In genomic region chr12:76422154-76422877, GRCh38 we compare ENCODE assay signal across 14 cellular contexts.
DNase-seq lines count a peak whose midpoint lies in the region; ATAC-seq and TF ChIP-seq lines count a peak whose summit lies in the region.
"Had no signal": no experiment of that assay in that cellular context is flagged by ENCODE, and none has a peak within 500 bp of the region (broad histone marks: within the 10 kb centered on the region; RNA-seq: fewer than 3 reads in every experiment).

No MANE protein-coding gene starts in this region.

- H2AFZ ChIP-seq in IMR-90 (replicated peaks; ENCODE audit: low read length, poor library complexity), result no peak overlapping the region

- H3K9me1 ChIP-seq in IMR-90 (ENCODE audit: insufficient read depth, low read length), result no peaks in the 10 kb centered on the region

- peak overlapping the region; percentile 27; the same call in 1 of the 2 replicates for H3K14ac ChIP-seq in IMR-90 (replicated peaks; ENCODE audit: low read depth, low read length)

- peak overlapping the region; percentile 81 for H2BK5ac ChIP-seq in IMR-90 (ENCODE audit: low read depth, low read length, poor library complexity, severe bottlenecking)

- H3K79me1 ChIP-seq in IMR-90 (ENCODE audit: low read depth in 1 of 2, low read length in 2 of 2), result peaks cover 7 to 33% of the 10 kb centered on the region in 2 experiments

- H3K4me3 Mint-ChIP-seq in CD14-positive monocyte, result no peak overlapping the region
- H3K4me3 Mint-ChIP-seq: activated naive CD4-positive, alpha-beta T cell treated with anti-CD3 and anti-CD28 coated beads, Interleukin-2, amount 50 U/mL, for 24 hours; natural killer cell treated with Interleukin-12 subunit alpha and Interleukin-12 subunit beta and Interleukin-15 and Interleukin-18, amount 100 ng/mL, for 72 hours had no signal

- no peak overlapping the region; the same call in 1 of the 2 replicates for H4K91ac ChIP-seq in IMR-90 (ENCODE audit: insufficient read depth, low read depth, low read length)

- no peaks in the 10 kb centered on the region for H3K27me3 Mint-ChIP-seq in CD14-positive monocyte (ENCODE audit: low read depth in 3 of 3)
- H3K27me3 Mint-ChIP-seq: activated naive CD4-positive, alpha-beta T cell treated with anti-CD3 and anti-CD28 coated beads, Interleukin-2, amount 50 U/mL, for 24 hours; natural killer cell treated with Interleukin-12 subunit alpha and Interleukin-12 subunit beta and Interleukin-15 and Interleukin-18, amount 100 ng/mL, for 72 hours had no signal

- 0 out of 2 replicates have a peak overlapping the region, but pooled peaks have one; percentile 21 for H2BK20ac ChIP-seq in IMR-90 (ENCODE audit: low read depth, low read length)

- peak overlapping the region; percentile 58; the same call in 1 of the 2 replicates for H3K56ac ChIP-seq in IMR-90 (ENCODE audit: extremely low read depth, insufficient read depth, low read length)

- peaks cover 8 to 17% of the 10 kb centered on the region in 2 donors for H3K36me3 Mint-ChIP-seq in CD14-positive monocyte

- dilution Hi-C loops in IMR-90 (cut with HindIII; ENCODE audit: low sequenced_read_pairs, unreplicated experiment), result no loop called here

- peaks cover 3 to 14% (median 10%) of the 10 kb centered on the region in 7 donors for H3K9me3 Mint-ChIP-seq in CD14-positive monocyte

- H3K36me3 ChIP-seq in IMR-90 (ENCODE audit: control insufficient read depth, insufficient read depth, low read length) (no peaks in the 10 kb centered on the region), mesodermal cell (ENCODE audit: control insufficient read depth, insufficient read depth, low read length) (peaks cover 5% of the 10 kb centered on the region)
- H3K36me3 ChIP-seq in effector memory CD4-positive, alpha-beta T cell (ENCODE audit: control insufficient read depth, insufficient read depth, low read length), result peaks cover 5% of the 10 kb centered on the region
- H3K36me3 ChIP-seq: Peyer's patch had no signal

- no peak for TF ChIP-seq RAD21 in IMR-90 (IDR thresholded peaks at IDR 0.05; ENCODE audit: low read length)

- H3K4me1 ChIP-seq in IMR-90 (ENCODE audit: control insufficient read depth, insufficient read depth, low read length) (no peaks in the 10 kb centered on the region; the same call in 1 of the 2 replicates), mesodermal cell (ENCODE audit: control insufficient read depth, insufficient read depth, low read length, poor library complexity, severe bottlenecking) (peaks cover 12% of the 10 kb centered on the region)
- H3K4me1 ChIP-seq in effector memory CD4-positive, alpha-beta T cell (ENCODE audit: control insufficient read depth, insufficient read depth, low read length, poor library complexity, severe bottlenecking), result no peaks in the 10 kb centered on the region
- H3K4me1 ChIP-seq: BLaER1, Peyer's patch had no signal

- H3K9me3 ChIP-seq in IMR-90 (ENCODE audit: control insufficient read depth, insufficient read depth, low read length) (peaks cover 5% of the 10 kb centered on the region; the same call in 1 of the 2 replicates), mesodermal cell (ENCODE audit: control insufficient read depth, low read length) (peaks cover 17% of the 10 kb centered on the region)
- no peaks in the 10 kb centered on the region for H3K9me3 ChIP-seq in effector memory CD4-positive, alpha-beta T cell (ENCODE audit: control insufficient read depth, low read length)

- peak overlapping the region; percentile 18; the same call in 1 of the 2 replicates for H2BK120ac ChIP-seq in IMR-90 (ENCODE audit: low read depth, low read length)

- in situ Hi-C loops in IMR-90 (cut with MboI; ENCODE audit: low sequenced_read_pairs), result no loop called here

- H3K4me3 ChIP-seq in AG04449 (ENCODE audit: low read depth, low read length) (peak overlapping the region; percentile 39), IMR-90 (ENCODE audit: insufficient read depth, low read depth, low read length) (peak overlapping the region; percentile 67), mesodermal cell (ENCODE audit: extremely low read depth, insufficient read depth, low read length, poor library complexity, severe bottlenecking) (no peak overlapping the region)
- H3K4me3 ChIP-seq in effector memory CD4-positive, alpha-beta T cell (ENCODE audit: insufficient read depth, low read depth, low read length, poor library complexity, severe bottlenecking), result no peak overlapping the region
- H3K4me3 ChIP-seq: BLaER1, Peyer's patch had no signal

- no peak for TF ChIP-seq CTCF in AG04449 (IDR thresholded peaks at IDR 0.05; ENCODE audit: insufficient read depth, low read length, missing control alignments)
- TF ChIP-seq CTCF in IMR-90 (conservative IDR thresholded peaks at IDR 0.05; ENCODE audit: low read depth, low read length), result no peak
- no peak for TF ChIP-seq CTCF in omental fat pad (IDR thresholded peaks at IDR 0.05)
- no peak for TF ChIP-seq CTCF in CD14-positive monocyte (IDR thresholded peaks at IDR 0.05)

- no peaks in the 10 kb centered on the region for H3K27me3 ChIP-seq in IMR-90 (ENCODE audit: control insufficient read depth, insufficient read depth, low read length)
- H3K27me3 ChIP-seq in effector memory CD4-positive, alpha-beta T cell (replicated peaks; ENCODE audit: control insufficient read depth, insufficient read depth, low read length, poor library complexity, severe bottlenecking), result no peaks in the 10 kb centered on the region
- H3K27me3 ChIP-seq: BLaER1, Peyer's patch had no signal

- no peaks in the 10 kb centered on the region; the same call in 1 of the 2 replicates for H4K20me1 ChIP-seq in IMR-90 (ENCODE audit: insufficient read depth, low read length)
- H4K20me1 ChIP-seq: BLaER1 had no signal

- H3K23ac ChIP-seq in IMR-90 (ENCODE audit: low read depth, low read length), result peak overlapping the region; percentile 59; the same call in 1 of the 2 replicates

- H3K4me2 ChIP-seq in IMR-90 (ENCODE audit: low read depth, low read length), result peak overlapping the region; percentile 99
- H3K4me2 ChIP-seq: BLaER1 had no signal

- peak overlapping the region; percentile 59 for H3K27ac ChIP-seq in IMR-90 (ENCODE audit: insufficient read depth, low read length)
- H3K27ac ChIP-seq in caudate nucleus (ENCODE audit: low read depth, low read length), result peak overlapping the region; percentile 39
- H3K27ac ChIP-seq in mesodermal cell (ENCODE audit: low read depth, low read length, severe bottlenecking), result peak overlapping the region; percentile 50
- H3K27ac ChIP-seq in effector memory CD4-positive, alpha-beta T cell (ENCODE audit: insufficient read depth, low read length, poor library complexity, severe bottlenecking), result no peak overlapping the region
- H3K27ac ChIP-seq: BLaER1, Peyer's patch had no signal

- H3K4ac ChIP-seq in IMR-90 (ENCODE audit: low read depth, low read length), result peak overlapping the region; percentile 24; the same call in 1 of the 2 replicates

- TF ChIP-seq POLR2A in IMR-90 (IDR thresholded peaks at IDR 0.05; ENCODE audit: low read depth, low read length), result no peak

- ATAC-seq in IMR-90 (ENCODE audit: low read depth) (peak; percentile 27), omental fat pad (ENCODE audit: low FRiP score) (no peak)
- ATAC-seq: left cardiac atrium; natural killer cell treated with Interleukin-12 subunit alpha and Interleukin-12 subunit beta and Interleukin-15 and Interleukin-18, amount 100 ng/mL, for 72 hours had no signal

- intact Hi-C loops in IMR-90 (cut with micrococcal nuclease), result no loop called here
- intact Hi-C loops in CD14-positive monocyte (cut with micrococcal nuclease), result no loop called here

- no peaks in the 10 kb centered on the region for H3K4me1 Mint-ChIP-seq in CD14-positive monocyte

- peak overlapping the region; percentile 68; the same call in 1 of the 2 replicates for H4K5ac ChIP-seq in IMR-90 (ENCODE audit: low read depth, low read length)

- no CpG with 5 or more reads among the region's 6 CpGs for WGBS in IMR-90 (ENCODE audit: extremely low coverage in 2 of 2, insufficient read length in 1 of 2), 2 experiments
- WGBS in mesodermal cell (ENCODE audit: insufficient coverage in 2 of 2), 2 experiments, result 100% methylated on average over 3 of the region's 6 CpGs

- peak overlapping the region; percentile 77; the same call in 1 of the 2 replicates for H3K9ac ChIP-seq in IMR-90 (ENCODE audit: low read depth, low read length)
- H3K9ac ChIP-seq: BLaER1 had no signal

- H3K27ac Mint-ChIP-seq in CD14-positive monocyte, result peak overlapping the region in 3 of 7 donors; percentile 16 to 43 (median 40)
- H3K27ac Mint-ChIP-seq: activated naive CD4-positive, alpha-beta T cell treated with anti-CD3 and anti-CD28 coated beads, Interleukin-2, amount 50 U/mL, for 24 hours; natural killer cell treated with Interleukin-12 subunit alpha and Interleukin-12 subunit beta and Interleukin-15 and Interleukin-18, amount 100 ng/mL, for 72 hours had no signal

- 0 out of 2 replicates have a peak overlapping the region, but pooled peaks have one; percentile 13 for H2AK5ac ChIP-seq in IMR-90 (ENCODE audit: low read depth, low read length)

- POLR2A ChIA-PET in AG04449 (lab: Yijun Ruan, JAX) (interaction anchor here (0.6 kb wide), 1 partner anchor 131 kb away, joined by 3 read pairs; no protein-coding TSS in a partner anchor), IMR-90 (lab: Charles Lee; ENCODE audit: unreplicated experiment) (no interaction called here)

- H2BK15ac ChIP-seq in IMR-90 (ENCODE audit: low read depth, low read length), result no peak overlapping the region

- CTCF ChIA-PET in AG04449 (lab: Yijun Ruan, JAX) (interaction anchor here (1.0 to 2.4 kb wide), 2 partner anchors 14 to 165 kb away, joined by 3 to 13 read pairs; no protein-coding TSS in a partner anchor), IMR-90 (lab: Yijun Ruan, JAX) (interaction anchor here (0.9 kb wide), 1 partner anchor 13 kb away, joined by 3 read pairs; no protein-coding TSS in a partner anchor)

- no TSS peak for BruUV-seq in IMR-90 (replicated peaks; lab: Mats Ljungman, UMichigan)

- no peak for DNase-seq in AG04449 (ENCODE audit: low read depth, low spot score)
- DNase-seq in IMR-90, result peak; percentile 10
- DNase-seq in caudate nucleus (lab: John Stamatoyannopoulos, UW), result no peak
- no peak for DNase-seq in NCI-H2171 (lab: John Stamatoyannopoulos, UW)
- no peak for DNase-seq in omental fat pad (ENCODE audit: low spot score)
- no peak for DNase-seq in CD14-positive monocyte (ENCODE audit: low spot score)
- no peak for DNase-seq in effector memory CD4-positive, alpha-beta T cell
- DNase-seq: left cardiac atrium, NCI-H2107, Peyer's patch had no signal

- no peak overlapping the region for H2AK9ac ChIP-seq in IMR-90 (replicated peaks; ENCODE audit: low read depth, low read length, poor library complexity)

- peak overlapping the region in 1 of 2 experiments; percentile 25; a peak in 1 of 4 replicates for H4K8ac ChIP-seq in IMR-90 (ENCODE audit: low read depth in 2 of 2, low read length in 2 of 2)

- H3K18ac ChIP-seq in IMR-90 (ENCODE audit: low read depth, low read length), result peak overlapping the region; percentile 95; the same call in 1 of the 2 replicates

TF ChIP-seq in IMR-90, 13 proteins besides CTCF, POLR2A, EP300 and RAD21:
- TF ChIP-seq MAFK (IDR thresholded peaks at IDR 0.05; ENCODE audit: low read depth, low read length) (peak; percentile 92), CEBPB (IDR thresholded peaks at IDR 0.05; ENCODE audit: low read depth, low read length) (no peak)

Comparison
In these comparisons a context has a peak if more than half of its experiments do, and no peak if none do; other contexts are left out.
1. H3K4me3 ChIP-seq: peak in AG04449 (single experiment) and IMR-90 (single experiment); none in mesodermal cell (single experiment) and effector memory CD4-positive, alpha-beta T cell (single experiment).